Comparison of ENCODE assay signal across 1 cellular context in genomic region chr5:141186897-141187512, GRCh38.
TF ChIP-seq lines count a peak whose summit lies in the region.

PCDHB9 (plus strand) TSS chr5:141187161; CDS start chr5:141187319, 158 bp downstream.

TF ChIP-seq in GM23338, 12 proteins besides CTCF, POLR2A, EP300 and RAD21 (continued from another document):
- TF ChIP-seq JUNB (IDR thresholded peaks at IDR 0.05; ENCODE audit: unreplicated experiment) (no peak), NANOG (IDR thresholded peaks at IDR 0.05; ENCODE audit: borderline replicate concordance) (no peak), EZH2phosphoT487 (IDR thresholded peaks at IDR 0.05; ENCODE audit: unreplicated experiment) (no peak), STAT1 (IDR thresholded peaks at IDR 0.05; ENCODE audit: unreplicated experiment) (no peak), POLR2AphosphoS5 (IDR thresholded peaks at IDR 0.05; ENCODE audit: low read depth) (no peak), ZNF331 (CRISPR knock-in tag; IDR thresholded peaks at IDR 0.05; ENCODE audit: low read depth) (no peak), EZH2 (IDR thresholded peaks at IDR 0.05; ENCODE audit: low read depth, unreplicated experiment) (no peak), ZNF114 (CRISPR knock-in tag; IDR thresholded peaks at IDR 0.05) (no peak)
- TF ChIP-seq, protein P1, sequence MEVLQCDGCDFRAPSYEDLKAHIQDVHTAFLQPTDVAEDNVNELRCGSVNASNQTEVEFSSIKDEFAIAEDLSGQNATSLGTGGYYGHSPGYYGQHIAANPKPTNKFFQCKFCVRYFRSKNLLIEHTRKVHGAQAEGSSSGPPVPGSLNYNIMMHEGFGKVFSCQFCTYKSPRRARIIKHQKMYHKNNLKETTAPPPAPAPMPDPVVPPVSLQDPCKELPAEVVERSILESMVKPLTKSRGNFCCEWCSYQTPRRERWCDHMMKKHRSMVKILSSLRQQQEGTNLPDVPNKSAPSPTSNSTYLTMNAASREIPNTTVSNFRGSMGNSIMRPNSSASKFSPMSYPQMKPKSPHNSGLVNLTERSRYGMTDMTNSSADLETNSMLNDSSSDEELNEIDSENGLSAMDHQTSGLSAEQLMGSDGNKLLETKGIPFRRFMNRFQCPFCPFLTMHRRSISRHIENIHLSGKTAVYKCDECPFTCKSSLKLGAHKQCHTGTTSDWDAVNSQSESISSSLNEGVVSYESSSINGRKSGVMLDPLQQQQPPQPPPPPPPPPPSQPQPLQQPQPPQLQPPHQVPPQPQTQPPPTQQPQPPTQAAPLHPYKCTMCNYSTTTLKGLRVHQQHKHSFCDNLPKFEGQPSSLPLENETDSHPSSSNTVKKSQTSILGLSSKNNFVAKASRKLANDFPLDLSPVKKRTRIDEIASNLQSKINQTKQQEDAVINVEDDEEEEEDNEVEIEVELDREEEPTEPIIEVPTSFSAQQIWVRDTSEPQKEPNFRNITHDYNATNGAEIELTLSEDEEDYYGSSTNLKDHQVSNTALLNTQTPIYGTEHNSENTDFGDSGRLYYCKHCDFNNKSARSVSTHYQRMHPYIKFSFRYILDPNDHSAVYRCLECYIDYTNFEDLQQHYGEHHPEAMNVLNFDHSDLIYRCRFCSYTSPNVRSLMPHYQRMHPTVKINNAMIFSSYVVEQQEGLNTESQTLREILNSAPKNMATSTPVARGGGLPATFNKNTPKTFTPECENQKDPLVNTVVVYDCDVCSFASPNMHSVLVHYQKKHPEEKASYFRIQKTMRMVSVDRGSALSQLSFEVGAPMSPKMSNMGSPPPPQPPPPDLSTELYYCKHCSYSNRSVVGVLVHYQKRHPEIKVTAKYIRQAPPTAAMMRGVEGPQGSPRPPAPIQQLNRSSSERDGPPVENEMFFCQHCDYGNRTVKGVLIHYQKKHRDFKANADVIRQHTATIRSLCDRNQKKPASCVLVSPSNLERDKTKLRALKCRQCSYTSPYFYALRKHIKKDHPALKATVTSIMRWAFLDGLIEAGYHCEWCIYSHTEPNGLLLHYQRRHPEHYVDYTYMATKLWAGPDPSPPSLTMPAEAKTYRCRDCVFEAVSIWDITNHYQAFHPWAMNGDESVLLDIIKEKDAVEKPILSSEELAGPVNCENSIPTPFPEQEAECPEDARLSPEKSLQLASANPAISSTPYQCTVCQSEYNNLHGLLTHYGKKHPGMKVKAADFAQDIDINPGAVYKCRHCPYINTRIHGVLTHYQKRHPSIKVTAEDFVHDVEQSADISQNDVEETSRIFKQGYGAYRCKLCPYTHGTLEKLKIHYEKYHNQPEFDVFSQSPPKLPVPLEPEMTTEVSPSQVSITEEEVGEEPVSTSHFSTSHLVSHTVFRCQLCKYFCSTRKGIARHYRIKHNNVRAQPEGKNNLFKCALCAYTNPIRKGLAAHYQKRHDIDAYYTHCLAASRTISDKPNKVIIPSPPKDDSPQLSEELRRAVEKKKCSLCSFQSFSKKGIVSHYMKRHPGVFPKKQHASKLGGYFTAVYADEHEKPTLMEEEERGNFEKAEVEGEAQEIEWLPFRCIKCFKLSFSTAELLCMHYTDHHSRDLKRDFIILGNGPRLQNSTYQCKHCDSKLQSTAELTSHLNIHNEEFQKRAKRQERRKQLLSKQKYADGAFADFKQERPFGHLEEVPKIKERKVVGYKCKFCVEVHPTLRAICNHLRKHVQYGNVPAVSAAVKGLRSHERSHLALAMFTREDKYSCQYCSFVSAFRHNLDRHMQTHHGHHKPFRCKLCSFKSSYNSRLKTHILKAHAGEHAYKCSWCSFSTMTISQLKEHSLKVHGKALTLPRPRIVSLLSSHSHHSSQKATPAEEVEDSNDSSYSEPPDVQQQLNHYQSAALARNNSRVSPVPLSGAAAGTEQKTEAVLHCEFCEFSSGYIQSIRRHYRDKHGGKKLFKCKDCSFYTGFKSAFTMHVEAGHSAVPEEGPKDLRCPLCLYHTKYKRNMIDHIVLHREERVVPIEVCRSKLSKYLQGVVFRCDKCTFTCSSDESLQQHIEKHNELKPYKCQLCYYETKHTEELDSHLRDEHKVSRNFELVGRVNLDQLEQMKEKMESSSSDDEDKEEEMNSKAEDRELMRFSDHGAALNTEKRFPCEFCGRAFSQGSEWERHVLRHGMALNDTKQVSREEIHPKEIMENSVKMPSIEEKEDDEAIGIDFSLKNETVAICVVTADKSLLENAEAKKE (CRISPR knock-in tag; IDR thresholded peaks at IDR 0.05), result no peak
